17 cellular contexts compared by ENCODE assay signal in genomic region chr3:152480282-152480953, GRCh38.
DNase-seq lines count a peak whose midpoint lies in the region; ATAC-seq and TF ChIP-seq lines count a peak whose summit lies in the region.
"Had no signal": no experiment of that assay in that cellular context is flagged by ENCODE, and none has a peak within 500 bp of the region (broad histone marks: within the 10 kb centered on the region; RNA-seq: fewer than 3 reads in every experiment).

No MANE protein-coding gene starts in this region.

- peak; percentile 97 for ATAC-seq in GM18858 (IDR thresholded peaks at IDR 0.05; ENCODE audit: unreplicated experiment)
- ATAC-seq in GM21515 (IDR thresholded peaks at IDR 0.05; ENCODE audit: unreplicated experiment): peak; percentile 88
- peak; percentile 78 for ATAC-seq in HG03066 (IDR thresholded peaks at IDR 0.05; ENCODE audit: low read depth, unreplicated experiment)
- ATAC-seq in heart right ventricle: no peak
- ATAC-seq: gastroesophageal sphincter, left ventricle myocardium superior had no signal

- TF ChIP-seq CTCF in OCI-LY3 (IDR thresholded peaks at IDR 0.05; ENCODE audit: low read depth, low read length): no peak
- no peak for TF ChIP-seq CTCF in heart right ventricle (IDR thresholded peaks at IDR 0.05)
- TF ChIP-seq CTCF in GM10248 (IDR thresholded peaks at IDR 0.05; ENCODE audit: control extremely low read depth, extremely low read depth, low read depth, missing control alignments): no peak
- TF ChIP-seq CTCF in colonic mucosa (IDR thresholded peaks at IDR 0.05): no peak

- H3K27ac ChIP-seq in OCI-LY3 (ENCODE audit: low read length) (peak overlapping the region; percentile 61), heart right ventricle (no peak overlapping the region), colonic mucosa (no peak overlapping the region)
- H3K27ac ChIP-seq: coronary artery, gastroesophageal sphincter, parathyroid adenoma, thoracic aorta had no signal

- peaks cover 20% of the 10 kb centered on the region for H3K36me3 ChIP-seq in OCI-LY3 (replicated peaks; ENCODE audit: low read depth, low read length)
- no peaks in the 10 kb centered on the region for H3K36me3 ChIP-seq in heart right ventricle
- H3K36me3 ChIP-seq in colonic mucosa: no peaks in the 10 kb centered on the region
- H3K36me3 ChIP-seq: gastroesophageal sphincter, thoracic aorta had no signal

- no peak overlapping the region for H2AFZ ChIP-seq in OCI-LY3 (ENCODE audit: low read depth, low read length)
- H2AFZ ChIP-seq: parathyroid adenoma had no signal

- H4K20me1 ChIP-seq in OCI-LY3 (ENCODE audit: insufficient read depth, low read length): no peaks in the 10 kb centered on the region

- peak overlapping the region; percentile 49 for H3K4me2 ChIP-seq in OCI-LY3 (ENCODE audit: low read length)

- POLR2A ChIA-PET in GM10248 (lab: Yijun Ruan, JAX): no interaction called here

- H3K9me3 ChIP-seq in OCI-LY3 (ENCODE audit: insufficient read depth, low read length) (peaks cover 14% of the 10 kb centered on the region; the same call in 1 of the 2 replicates), heart right ventricle (peaks cover 0 to 53% (median 20%) of the 10 kb centered on the region in 11 donors), colonic mucosa (no peaks in the 10 kb centered on the region)

- intact Hi-C loops in heart right ventricle (cut with DNase I) (loop anchor here in 1 of 10 donors (5.0 kb wide), 1 partner anchor 37 kb away; no protein-coding TSS in a partner anchor), colonic mucosa (cut with DNase I) (no loop called here)

- no peak overlapping the region for H3K9ac ChIP-seq in OCI-LY3 (ENCODE audit: low read length)
- H3K9ac ChIP-seq in colonic mucosa (ENCODE audit: low read depth in 2 of 2, low read length in 2 of 2): no peak overlapping the region
- H3K9ac ChIP-seq: parathyroid adenoma had no signal

- no peak for DNase-seq in NCI-H1694 treated with DMSO at 0.1 percent for 48 hours (lab: John Stamatoyannopoulos, UW)
- DNase-seq in heart right ventricle: no peak
- DNase-seq in GM10248 (ENCODE audit: extremely low spot score): no peak
- DNase-seq in colonic mucosa: no peak
- DNase-seq: activated CD4-positive, alpha-beta T cell treated with anti-CD3 and anti-CD28 coated beads, Interleukin-2, amount 10 ng/mL, durations not matched to agents 24 days and 14 days; CD8-positive, alpha-beta memory T cell; left ventricle myocardium superior; NCI-H2171; stimulated activated CD4-positive, alpha-beta T cell treated with anti-CD3 and anti-CD28 coated beads, Interleukin-4, amount 100 ng/mL, for 4 hours had no signal

- H3K27me3 ChIP-seq in OCI-LY3 (ENCODE audit: low read depth, low read length) (no peaks in the 10 kb centered on the region), heart right ventricle (no peaks in the 10 kb centered on the region), colonic mucosa (no peaks in the 10 kb centered on the region)
- H3K27me3 ChIP-seq: gastroesophageal sphincter had no signal

- H3K4me3 ChIP-seq in OCI-LY3 (ENCODE audit: low read length): peak overlapping the region; percentile 19; the same call in 1 of the 2 replicates
- H3K4me3 ChIP-seq in heart right ventricle: no peak overlapping the region
- H3K4me3 ChIP-seq in colonic mucosa: no peak overlapping the region
- H3K4me3 ChIP-seq: coronary artery, gastroesophageal sphincter, thoracic aorta had no signal

- 32 to 36% methylated on average over 2 of the region's 2 CpGs for WGBS in heart right ventricle, 2 donors

- CTCF ChIA-PET in GM10248 (lab: Yijun Ruan, JAX): interaction anchor here (0.9 to 1.3 kb wide), 2 partner anchors 14 to 32 kb away, joined by 3 to 4 read pairs; no protein-coding TSS in a partner anchor

- H3K4me1 ChIP-seq in OCI-LY3 (ENCODE audit: low read length) (peaks cover 30% of the 10 kb centered on the region), heart right ventricle (peaks cover 0 to 9% (median 0%) of the 10 kb centered on the region in 9 donors), colonic mucosa (no peaks in the 10 kb centered on the region)
- H3K4me1 ChIP-seq: gastroesophageal sphincter, parathyroid adenoma had no signal

- H3K79me2 ChIP-seq in OCI-LY3 (ENCODE audit: low read length): no peaks in the 10 kb centered on the region
- H3K79me2 ChIP-seq: parathyroid adenoma had no signal

Comparison
In these comparisons a context has a peak if more than half of its experiments do, and no peak if none do; other contexts are left out.
1. ATAC-seq: peak in GM18858 (single experiment), GM21515 (single experiment) and HG03066 (single experiment); none in heart right ventricle (0 of 8).